ENCODE assay signal across 8 cellular contexts in the genomic region with DNA sequence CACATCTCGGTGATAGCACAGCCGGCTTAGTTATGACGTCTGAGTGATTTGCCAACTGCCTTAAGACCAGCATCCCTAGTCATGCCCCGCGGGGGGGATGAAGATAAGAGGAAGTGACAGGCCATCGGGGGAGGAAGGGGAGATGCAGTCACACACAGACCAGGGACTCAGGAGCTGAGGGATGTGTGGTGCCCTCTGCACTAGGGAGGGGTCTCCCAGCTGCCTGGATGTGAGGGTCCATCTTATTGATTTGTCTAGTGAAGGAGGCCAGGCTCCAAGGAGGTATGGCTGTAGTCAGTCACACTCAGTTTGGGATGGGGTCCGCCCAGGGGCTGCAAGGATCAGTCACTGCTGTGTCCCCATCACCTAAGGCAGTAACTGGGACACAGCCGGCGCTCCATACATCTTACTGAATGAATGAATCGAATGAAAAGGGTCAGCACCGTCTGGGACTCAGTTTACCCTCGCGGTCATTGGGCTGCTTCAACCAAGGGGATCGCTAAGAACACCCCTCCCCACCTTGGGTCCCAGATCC. TPM values are rescaled to one million over a fixed set of nuclear protein-coding genes. Genes with fewer than 3 reads are reported as not detected.
DNase-seq lines count a peak whose midpoint lies in the region; ATAC-seq, FAIRE-seq and TF ChIP-seq lines count a peak whose summit lies in the region.

No MANE protein-coding gene starts in this region.

- H3K4me1 ChIP-seq in SJCRH30 = peaks cover 13% of the 10 kb centered on the region; the same call in 1 of the 2 replicates
- H3K4me1 ChIP-seq in HepG2 (ENCODE audit: insufficient read depth, low read length) = peaks cover 67% of the 10 kb centered on the region
- peaks cover 71% of the 10 kb centered on the region for H3K4me1 ChIP-seq in suprapubic skin

- no TSS peak for BruUV-seq in HepG2 (replicated peaks; lab: Mats Ljungman, UMichigan)

- FAIRE-seq in HepG2 (lab: Jason Lieb, UNC) = no peak

- TF ChIP-seq POLR2A in HepG2 (IDR thresholded peaks at IDR 0.05; ENCODE audit: insufficient read depth in 1 of 2, low read depth in 2 of 2, low read length in 2 of 2) = no peak
- no peak for TF ChIP-seq POLR2A in suprapubic skin (IDR thresholded peaks at IDR 0.05)

- TF ChIP-seq EP300 in HepG2 (IDR thresholded peaks at IDR 0.05; ENCODE audit: low read depth in 2 of 2, low read length in 2 of 2) (no peak), HepG2 (CRISPR knock-in tag; IDR thresholded peaks at IDR 0.05; ENCODE audit: borderline replicate concordance) (no peak), suprapubic skin (IDR thresholded peaks at IDR 0.05) (no peak)

- H3K9ac ChIP-seq in HepG2 (ENCODE audit: insufficient read depth, low read depth, low read length) = peak overlapping the region; percentile 92; the same call in 1 of the 2 replicates

- in situ Hi-C loops in HepG2 (cut with HindIII; ENCODE audit: extremely low pct_ligation_motif_present, low pct_unique_long_range_greater_than_20kb) = loop anchor here (5.0 kb wide), 1 partner anchor 34 kb away; no protein-coding TSS in a partner anchor

- H4K20me1 ChIP-seq in HepG2 (ENCODE audit: insufficient read depth, low read length) = no peaks in the 10 kb centered on the region

- POLR2A ChIA-PET in HepG2 (lab: Yijun Ruan, JAX) = no interaction called here

- intact Hi-C loops in HepG2 (cut with micrococcal nuclease; ENCODE audit: unreplicated experiment) = no loop called here

- H3K79me2 ChIP-seq in HepG2 (ENCODE audit: insufficient read depth, low read length) = no peaks in the 10 kb centered on the region

- 14% methylated on average over 12 of the region's 14 CpGs for WGBS in HepG2 (ENCODE audit: low lambda C conversion rate)
- 13% methylated on average over 6 of the region's 14 CpGs for WGBS in suprapubic skin

- H3K36me3 ChIP-seq in SJCRH30 (no peaks in the 10 kb centered on the region), HepG2 (replicated peaks in 1 of 2; ENCODE audit: control insufficient read depth in 1 of 2, insufficient read depth in 2 of 2, low read length in 2 of 2) (no peaks in the 10 kb centered on the region), suprapubic skin (no peaks in the 10 kb centered on the region)

- no peak overlapping the region for H2AFZ ChIP-seq in HepG2 (ENCODE audit: low read length)

- H3K4me3 ChIP-seq in SJCRH30 (peak overlapping the region; percentile 61), HepG2 (replicated peaks in 1 of 3; ENCODE audit: insufficient read depth in 1 of 3, low read depth in 2 of 3, low read length in 3 of 3) (peak overlapping the region; percentile 17 to 78 (median 23); a peak in 2 of 6 replicates), suprapubic skin (peak overlapping the region; percentile 60)

- TF ChIP-seq CTCF in HepG2 (CRISPR knock-in tag; IDR thresholded peaks at IDR 0.05) = no peak
- no peak for TF ChIP-seq CTCF in suprapubic skin (IDR thresholded peaks at IDR 0.05)

- peak overlapping the region; percentile 96 for H3K4me2 ChIP-seq in HepG2 (ENCODE audit: low read depth, low read length)

- DNase-seq in activated gamma-delta T cell treated with Interleukin-2 at 50 U/mL for 16 hours (peak; percentile 30), activated gamma-delta T cell (lab: John Stamatoyannopoulos, UW) (no peak), SJCRH30 (peak; percentile 53 to 64), HepG2 (ENCODE audit: low spot score) (no peak), suprapubic skin (ENCODE audit: low spot score in 2 of 2) (peak in 1 of 2 donors; percentile 89)

- ATAC-seq in HepG2 (no peak), GM21447 (IDR thresholded peaks at IDR 0.05; ENCODE audit: unreplicated experiment) (no peak), HG03460 (IDR thresholded peaks at IDR 0.05; ENCODE audit: unreplicated experiment) (no peak)

- TF ChIP-seq RAD21 in HepG2 (CRISPR knock-in tag; IDR thresholded peaks at IDR 0.05) = no peak

- no peaks in the 10 kb centered on the region for H3K9me3 ChIP-seq in SJCRH30 (replicated peaks)
- H3K9me3 ChIP-seq in HepG2 (ENCODE audit: low read length) = no peaks in the 10 kb centered on the region
- H3K9me3 ChIP-seq in suprapubic skin = no peaks in the 10 kb centered on the region

- CTCF ChIA-PET in HepG2 (lab: Yijun Ruan, JAX; ENCODE audit: low intra/inter-chr PET ratio, low total read pairs) = no interaction called here

- no peaks in the 10 kb centered on the region for H3K27me3 ChIP-seq in SJCRH30
- H3K27me3 ChIP-seq in HepG2 (ENCODE audit: control insufficient read depth in 1 of 2, insufficient read depth in 2 of 2, low read length in 2 of 2) = no peaks in the 10 kb centered on the region
- H3K27me3 ChIP-seq in suprapubic skin = no peaks in the 10 kb centered on the region

- H3K27ac ChIP-seq in SJCRH30 (no peak overlapping the region), cingulate gyrus (ENCODE audit: low read depth, low read length) (peak overlapping the region; percentile 83), HepG2 (ENCODE audit: extremely low read length, insufficient read depth, low read length) (peak overlapping the region; percentile 21), suprapubic skin (peak overlapping the region; percentile 96)

RNA-seq across cellular contexts. Expression of gene ERCC1, which starts 19.3 kb away (rescaled TPM):
- 29.7 and 32.3 TPM in 2 replicates for total RNA-seq in SJCRH30 (2014; rRNA removed; shearing (Covaris generic))
- total RNA-seq in HepG2 (2016; rRNA removed; fragmentation: Illumina TruSeq; extraction: Trizol) = 39.3 and 40.0 TPM in 2 replicates
- total RNA-seq in HepG2 (2016; cell fraction: cytosol; rRNA removed; fragmentation: Illumina TruSeq; extraction: Trizol; ENCODE audit: low read depth) = 45.6 and 63.1 TPM in 2 replicates
- 33.8 and 46.8 TPM in 2 replicates for total RNA-seq in HepG2 (2016; cell fraction: insoluble cytoplasmic fraction; rRNA removed; fragmentation: Illumina TruSeq; extraction: Trizol)
- 47.2 and 50.6 TPM in 2 replicates for total RNA-seq in HepG2 (2016; cell fraction: membrane; rRNA removed; fragmentation: Illumina TruSeq; extraction: Trizol)
- total RNA-seq in HepG2 (2016; cell fraction: nucleus; rRNA removed; fragmentation: Illumina TruSeq; extraction: Trizol) = 15.5 and 16.4 TPM in 2 replicates
- 66.4 and 76.6 TPM in 2 replicates for polyA plus RNA-seq in HepG2 (2011; rRNA removed)
- polyA plus RNA-seq in HepG2 (2011; cell fraction: cytosol; rRNA removed) = 48.2 and 78.5 TPM in 2 replicates
- 84.4 and 86.6 TPM in 2 replicates for polyA plus RNA-seq in HepG2 (2011; cell fraction: nucleus; rRNA removed)
- 38.8 and 40.5 TPM in 2 replicates for polyA plus RNA-seq in HepG2 (2012)
- polyA plus RNA-seq in HepG2 (2016; cell fraction: cytosol; fragmentation: Illumina TruSeq; extraction: Trizol; ENCODE audit: low read depth) = 57.8 and 73.2 TPM in 2 replicates
- polyA plus RNA-seq in HepG2 (2016; cell fraction: insoluble cytoplasmic fraction; fragmentation: Illumina TruSeq; extraction: Trizol; ENCODE audit: low read depth) = 53.9 and 54.0 TPM in 2 replicates
- 53.9 and 61.0 TPM in 2 replicates for polyA plus RNA-seq in HepG2 (2016; cell fraction: membrane; fragmentation: Illumina TruSeq; extraction: Trizol; ENCODE audit: low read depth)
- polyA plus RNA-seq in HepG2 (2016; cell fraction: nucleus; fragmentation: Illumina TruSeq; extraction: Trizol; ENCODE audit: insufficient read depth, low read depth) = 40.4 and 44.1 TPM in 2 replicates
- 68.2 and 77.1 TPM in 2 replicates for polyA minus RNA-seq in HepG2 (2011; rRNA and poly(A)+ RNA removed; ENCODE audit: low replicate concordance)
- polyA minus RNA-seq in HepG2 (2011; cell fraction: cytosol; rRNA and poly(A)+ RNA removed) = 28.0 and 42.8 TPM in 2 replicates
- 23.7 and 24.2 TPM in 2 replicates for polyA minus RNA-seq in HepG2 (2011; cell fraction: nucleus; rRNA and poly(A)+ RNA removed)
- total RNA-seq in suprapubic skin = 100 to 1,000 TPM; 102 to 120 (median 106) TPM

RNA-seq across cellular contexts. Expression of gene FOSB, which starts 24.8 kb away (rescaled TPM):
- 0.35 and 0.40 TPM in 2 replicates for total RNA-seq in SJCRH30 (2014; rRNA removed; shearing (Covaris generic))
- total RNA-seq in HepG2 (2016; rRNA removed; fragmentation: Illumina TruSeq; extraction: Trizol) (0.21 and 6.0 TPM in 2 replicates), suprapubic skin (100 to 1,000 TPM; 326 to 676 (median 518) TPM)
- total RNA-seq in HepG2 (2016; cell fraction: cytosol; rRNA removed; fragmentation: Illumina TruSeq; extraction: Trizol; ENCODE audit: low read depth) = 0.79 and 0.91 TPM in 2 replicates
- total RNA-seq in HepG2 (2016; cell fraction: insoluble cytoplasmic fraction; rRNA removed; fragmentation: Illumina TruSeq; extraction: Trizol) = 0.37 and 5.7 TPM in 2 replicates
- total RNA-seq in HepG2 (2016; cell fraction: membrane; rRNA removed; fragmentation: Illumina TruSeq; extraction: Trizol) = 0.93 and 1.2 TPM in 2 replicates
- total RNA-seq in HepG2 (2016; cell fraction: nucleus; rRNA removed; fragmentation: Illumina TruSeq; extraction: Trizol) = 17.8 and 18.2 TPM in 2 replicates
- polyA plus RNA-seq in HepG2 (2011; rRNA removed) = 2.8 TPM in 2 replicates
- polyA plus RNA-seq in HepG2 (2011; cell fraction: cytosol; rRNA removed) = 0.67 and 0.69 TPM in 2 replicates
- 23.1 and 35.9 TPM in 2 replicates for polyA plus RNA-seq in HepG2 (2011; cell fraction: nucleus; rRNA removed)
- polyA plus RNA-seq in HepG2 (2012) = 0.51 and 1.1 TPM in 2 replicates
- polyA plus RNA-seq in HepG2 (2016; cell fraction: cytosol; fragmentation: Illumina TruSeq; extraction: Trizol; ENCODE audit: low read depth) = not detected in 2 replicates
- 0.35 and 0.74 TPM in 2 replicates for polyA plus RNA-seq in HepG2 (2016; cell fraction: insoluble cytoplasmic fraction; fragmentation: Illumina TruSeq; extraction: Trizol; ENCODE audit: low read depth)
- 0.17 and 0.41 TPM in 2 replicates for polyA plus RNA-seq in HepG2 (2016; cell fraction: membrane; fragmentation: Illumina TruSeq; extraction: Trizol; ENCODE audit: low read depth)
- polyA plus RNA-seq in HepG2 (2016; cell fraction: nucleus; fragmentation: Illumina TruSeq; extraction: Trizol; ENCODE audit: insufficient read depth, low read depth) = 17.9 and 36.0 TPM in 2 replicates
- 16.2 and 24.3 TPM in 2 replicates for polyA minus RNA-seq in HepG2 (2011; rRNA and poly(A)+ RNA removed; ENCODE audit: low replicate concordance)
- polyA minus RNA-seq in HepG2 (2011; cell fraction: cytosol; rRNA and poly(A)+ RNA removed) = 1.5 and 2.2 TPM in 2 replicates
- polyA minus RNA-seq in HepG2 (2011; cell fraction: nucleus; rRNA and poly(A)+ RNA removed) = 32.3 and 48.2 TPM in 2 replicates

RNA-seq across cellular contexts. Expression of gene POLR1G, which starts 36.5 kb away (rescaled TPM):
- 20.9 and 21.8 TPM in 2 replicates for total RNA-seq in SJCRH30 (2014; rRNA removed; shearing (Covaris generic))
- 20.8 and 23.3 TPM in 2 replicates for total RNA-seq in HepG2 (2016; rRNA removed; fragmentation: Illumina TruSeq; extraction: Trizol)
- 2.6 TPM in 2 replicates for total RNA-seq in HepG2 (2016; cell fraction: cytosol; rRNA removed; fragmentation: Illumina TruSeq; extraction: Trizol; ENCODE audit: low read depth)
- total RNA-seq in HepG2 (2016; cell fraction: insoluble cytoplasmic fraction; rRNA removed; fragmentation: Illumina TruSeq; extraction: Trizol) = 19.8 and 20.1 TPM in 2 replicates
- 7.7 and 8.2 TPM in 2 replicates for total RNA-seq in HepG2 (2016; cell fraction: membrane; rRNA removed; fragmentation: Illumina TruSeq; extraction: Trizol)
- 9.2 and 11.6 TPM in 2 replicates for total RNA-seq in HepG2 (2016; cell fraction: nucleus; rRNA removed; fragmentation: Illumina TruSeq; extraction: Trizol)
- polyA plus RNA-seq in HepG2 (2011; rRNA removed) = 3.5 and 4.3 TPM in 2 replicates
- 2.5 and 3.4 TPM in 2 replicates for polyA plus RNA-seq in HepG2 (2011; cell fraction: cytosol; rRNA removed)
- polyA plus RNA-seq in HepG2 (2011; cell fraction: nucleus; rRNA removed) = 2.3 and 2.6 TPM in 2 replicates
- polyA plus RNA-seq in HepG2 (2012) = 3.3 and 3.7 TPM in 2 replicates
- 1.6 and 1.7 TPM in 2 replicates for polyA plus RNA-seq in HepG2 (2016; cell fraction: cytosol; fragmentation: Illumina TruSeq; extraction: Trizol; ENCODE audit: low read depth)
- polyA plus RNA-seq in HepG2 (2016; cell fraction: insoluble cytoplasmic fraction; fragmentation: Illumina TruSeq; extraction: Trizol; ENCODE audit: low read depth) = 21.9 and 22.7 TPM in 2 replicates
- polyA plus RNA-seq in HepG2 (2016; cell fraction: membrane; fragmentation: Illumina TruSeq; extraction: Trizol; ENCODE audit: low read depth) = 5.1 and 5.5 TPM in 2 replicates
- 16.0 and 16.6 TPM in 2 replicates for polyA plus RNA-seq in HepG2 (2016; cell fraction: nucleus; fragmentation: Illumina TruSeq; extraction: Trizol; ENCODE audit: insufficient read depth, low read depth)
- 4.8 and 9.0 TPM in 2 replicates for polyA minus RNA-seq in HepG2 (2011; rRNA and poly(A)+ RNA removed; ENCODE audit: low replicate concordance)
- polyA minus RNA-seq in HepG2 (2011; cell fraction: cytosol; rRNA and poly(A)+ RNA removed) = 4.7 and 6.7 TPM in 2 replicates
- polyA minus RNA-seq in HepG2 (2011; cell fraction: nucleus; rRNA and poly(A)+ RNA removed) = 1.7 and 1.9 TPM in 2 replicates
- 10 to 100 TPM in 2 of 4 donors, 1 to 10 TPM in 2; 4.7 to 12.2 (median 8.0) TPM for total RNA-seq in suprapubic skin

RNA-seq across cellular contexts. Expression of gene PPP1R13L, which starts 38.1 kb away (rescaled TPM):
- 2.4 and 3.2 TPM in 2 replicates for total RNA-seq in SJCRH30 (2014; rRNA removed; shearing (Covaris generic))
- total RNA-seq in HepG2 (2016; rRNA removed; fragmentation: Illumina TruSeq; extraction: Trizol) (1.3 and 1.6 TPM in 2 replicates), suprapubic skin (100 to 1,000 TPM; 195 to 597 (median 280) TPM)
- total RNA-seq in HepG2 (2016; cell fraction: cytosol; rRNA removed; fragmentation: Illumina TruSeq; extraction: Trizol; ENCODE audit: low read depth) = 1.1 TPM in 2 replicates
- 1.5 and 1.9 TPM in 2 replicates for total RNA-seq in HepG2 (2016; cell fraction: insoluble cytoplasmic fraction; rRNA removed; fragmentation: Illumina TruSeq; extraction: Trizol)
- 2.2 and 2.4 TPM in 2 replicates for total RNA-seq in HepG2 (2016; cell fraction: membrane; rRNA removed; fragmentation: Illumina TruSeq; extraction: Trizol)
- 3.1 and 3.3 TPM in 2 replicates for total RNA-seq in HepG2 (2016; cell fraction: nucleus; rRNA removed; fragmentation: Illumina TruSeq; extraction: Trizol)
- polyA plus RNA-seq in HepG2 (2011; rRNA removed) = 6.6 and 8.8 TPM in 2 replicates
- polyA plus RNA-seq in HepG2 (2011; cell fraction: cytosol; rRNA removed) = 3.8 and 5.5 TPM in 2 replicates
- polyA plus RNA-seq in HepG2 (2011; cell fraction: nucleus; rRNA removed) = 38.9 and 47.2 TPM in 2 replicates
- 18.0 and 19.6 TPM in 2 replicates for polyA plus RNA-seq in HepG2 (2012)
- 0.78 and 1.1 TPM in 2 replicates for polyA plus RNA-seq in HepG2 (2016; cell fraction: cytosol; fragmentation: Illumina TruSeq; extraction: Trizol; ENCODE audit: low read depth)
- polyA plus RNA-seq in HepG2 (2016; cell fraction: insoluble cytoplasmic fraction; fragmentation: Illumina TruSeq; extraction: Trizol; ENCODE audit: low read depth) = 3.8 and 3.9 TPM in 2 replicates
- 1.6 and 1.9 TPM in 2 replicates for polyA plus RNA-seq in HepG2 (2016; cell fraction: membrane; fragmentation: Illumina TruSeq; extraction: Trizol; ENCODE audit: low read depth)
- 8.3 and 10.5 TPM in 2 replicates for polyA plus RNA-seq in HepG2 (2016; cell fraction: nucleus; fragmentation: Illumina TruSeq; extraction: Trizol; ENCODE audit: insufficient read depth, low read depth)
- 6.9 and 17.3 TPM in 2 replicates for polyA minus RNA-seq in HepG2 (2011; rRNA and poly(A)+ RNA removed; ENCODE audit: low replicate concordance)
- polyA minus RNA-seq in HepG2 (2011; cell fraction: cytosol; rRNA and poly(A)+ RNA removed) = 13.4 and 14.9 TPM in 2 replicates
- polyA minus RNA-seq in HepG2 (2011; cell fraction: nucleus; rRNA and poly(A)+ RNA removed) = 8.0 and 9.2 TPM in 2 replicates

RNA-seq across cellular contexts. Expression of gene RTN2, which starts 53.9 kb away (rescaled TPM):
- total RNA-seq in SJCRH30 (2014; rRNA removed; shearing (Covaris generic)) = 29.3 and 30.9 TPM in 2 replicates
- total RNA-seq in HepG2 (2016; rRNA removed; fragmentation: Illumina TruSeq; extraction: Trizol) (2.1 and 2.9 TPM in 2 replicates), suprapubic skin (10 to 100 TPM in 2 of 4 donors, 1 to 10 TPM in 2; 5.4 to 12.2 (median 10.7) TPM)
- 5.1 and 6.2 TPM in 2 replicates for total RNA-seq in HepG2 (2016; cell fraction: cytosol; rRNA removed; fragmentation: Illumina TruSeq; extraction: Trizol; ENCODE audit: low read depth)
- total RNA-seq in HepG2 (2016; cell fraction: insoluble cytoplasmic fraction; rRNA removed; fragmentation: Illumina TruSeq; extraction: Trizol) = 2.0 and 3.5 TPM in 2 replicates
- 6.2 and 8.3 TPM in 2 replicates for total RNA-seq in HepG2 (2016; cell fraction: membrane; rRNA removed; fragmentation: Illumina TruSeq; extraction: Trizol)
- total RNA-seq in HepG2 (2016; cell fraction: nucleus; rRNA removed; fragmentation: Illumina TruSeq; extraction: Trizol) = 2.3 and 2.8 TPM in 2 replicates
- 17.1 and 18.0 TPM in 2 replicates for polyA plus RNA-seq in HepG2 (2011; rRNA removed)
- 13.2 and 17.0 TPM in 2 replicates for polyA plus RNA-seq in HepG2 (2011; cell fraction: cytosol; rRNA removed)
- polyA plus RNA-seq in HepG2 (2011; cell fraction: nucleus; rRNA removed) = 12.6 and 14.7 TPM in 2 replicates
- polyA plus RNA-seq in HepG2 (2012) = 11.2 and 15.2 TPM in 2 replicates
- polyA plus RNA-seq in HepG2 (2016; cell fraction: cytosol; fragmentation: Illumina TruSeq; extraction: Trizol; ENCODE audit: low read depth) = 8.6 and 9.5 TPM in 2 replicates
- polyA plus RNA-seq in HepG2 (2016; cell fraction: insoluble cytoplasmic fraction; fragmentation: Illumina TruSeq; extraction: Trizol; ENCODE audit: low read depth) = 3.9 and 4.7 TPM in 2 replicates
- polyA plus RNA-seq in HepG2 (2016; cell fraction: membrane; fragmentation: Illumina TruSeq; extraction: Trizol; ENCODE audit: low read depth) = 9.5 and 9.7 TPM in 2 replicates
- 11.0 and 11.5 TPM in 2 replicates for polyA plus RNA-seq in HepG2 (2016; cell fraction: nucleus; fragmentation: Illumina TruSeq; extraction: Trizol; ENCODE audit: insufficient read depth, low read depth)
- 6.0 and 30.0 TPM in 2 replicates for polyA minus RNA-seq in HepG2 (2011; rRNA and poly(A)+ RNA removed; ENCODE audit: low replicate concordance)
- 7.6 and 8.3 TPM in 2 replicates for polyA minus RNA-seq in HepG2 (2011; cell fraction: cytosol; rRNA and poly(A)+ RNA removed)
- polyA minus RNA-seq in HepG2 (2011; cell fraction: nucleus; rRNA and poly(A)+ RNA removed) = 7.1 and 7.6 TPM in 2 replicates

Comparison
In these comparisons a context has a peak if more than half of its experiments do, and no peak if none do; other contexts are left out.
1. DNase-seq: peak in activated gamma-delta T cell treated with Interleukin-2 at 50 U/mL for 16 hours (single experiment) and SJCRH30 (2 of 2); none in activated gamma-delta T cell (single experiment) and HepG2 (single experiment).
2. RNA of gene FOSB, which starts 24.8 kb away (total RNA-seq): 326 to 676 TPM in suprapubic skin; 0.21 to 18.2 TPM in HepG2 and 0.35 to 0.40 TPM in SJCRH30; every median in the first group is over 10 times any median in the second.
3. Peak in every context shown above with its lines, with median percentiles within 50 percentile points of each other: H3K4me3 ChIP-seq.